In the genomic region with DNA sequence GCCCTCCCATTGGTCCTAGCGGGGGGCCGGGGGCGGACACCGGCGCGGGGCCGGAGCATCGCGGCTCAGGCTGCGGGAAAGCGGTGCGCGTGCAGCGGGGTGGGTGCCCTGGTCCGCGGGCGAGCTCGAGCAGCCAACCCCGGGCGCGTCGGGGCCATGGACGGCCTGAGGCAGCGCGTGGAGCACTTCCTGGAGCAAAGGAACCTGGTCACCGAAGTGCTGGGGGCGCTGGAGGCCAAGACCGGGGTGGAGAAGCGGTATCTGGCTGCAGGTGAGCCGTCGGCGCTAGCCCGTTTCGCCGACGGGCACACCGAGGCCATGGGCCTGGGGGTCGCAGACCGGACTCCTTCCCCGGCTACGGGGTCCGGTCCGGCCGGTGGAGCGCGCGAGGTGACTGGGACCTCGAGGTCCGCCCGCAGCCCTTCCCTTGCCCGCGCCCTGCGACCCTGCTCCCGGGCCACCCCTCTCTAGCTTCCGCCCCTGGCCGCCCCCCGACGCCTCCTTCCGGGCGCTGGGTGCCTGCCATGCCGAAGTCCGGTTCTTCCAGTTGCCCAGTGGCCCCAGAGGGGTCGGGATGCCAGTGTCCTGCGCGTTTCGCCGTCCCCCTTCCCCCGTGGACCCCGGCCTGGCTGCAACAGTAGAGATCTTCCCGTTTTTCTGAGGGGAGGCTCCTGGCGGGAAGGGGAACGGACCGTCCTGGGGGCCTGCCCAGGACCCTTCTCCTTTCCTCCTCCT, we compare ENCODE assay signal across 8 cellular contexts. TPM values are rescaled to one million over a fixed set of nuclear protein-coding genes. Genes with fewer than 3 reads are reported as not detected.
A peak's percentile ranks its signal among the peaks of the same experiment; 100 is the strongest.
DNase-seq lines count a peak whose midpoint lies in the region; ATAC-seq and TF ChIP-seq lines count a peak whose summit lies in the region.

Gene REEP6 (plus strand): TSS at position 68 of the 735 bp plus-strand sequence. CDS start 89 bp downstream, at position 157.

- H3K9me3 ChIP-seq in breast epithelium (no peaks in the 10 kb centered on the region), mucosa of descending colon (no peaks in the 10 kb centered on the region)

- H3K4me3 ChIP-seq in breast epithelium (peak within 1 kb of the TSS; percentile 45 to 71 (median 66)), mucosa of descending colon (peak within 1 kb of the TSS; percentile 19)

- peaks cover 0 to 2% of the 10 kb centered on the region in 2 donors for H3K27me3 ChIP-seq in breast epithelium

- no peaks in the 10 kb centered on the region for H3K36me3 Mint-ChIP-seq in stimulated activated naive CD8-positive, alpha-beta T cell treated with anti-CD3 and anti-CD28 coated beads, Interleukin-15, Interleukin-2, amounts not matched to agents 100 ng/mL and 50 ng/mL, for 24 hours (ENCODE audit: low read depth)

- H3K27me3 Mint-ChIP-seq in stimulated activated naive CD8-positive, alpha-beta T cell treated with anti-CD3 and anti-CD28 coated beads, Interleukin-15, Interleukin-2, amounts not matched to agents 100 ng/mL and 50 ng/mL, for 24 hours, result peaks cover 4% of the 10 kb centered on the region

- peak within 1 kb of the TSS; percentile 82 to 89 for H3K27ac ChIP-seq in breast epithelium

- TF ChIP-seq POLR2A in breast epithelium (IDR thresholded peaks at IDR 0.05), result no peak

- DNase-seq in stimulated activated naive CD8-positive, alpha-beta T cell treated with anti-CD3 and anti-CD28 coated beads, Interleukin-15, Interleukin-2, amounts not matched to agents 100 U/mL and 50 U/mL, for 24 hours, result no peak
- no peak for DNase-seq in breast epithelium (ENCODE audit: low spot score in 2 of 2)
- DNase-seq in mucosa of descending colon, result peak in 1 of 3 donors; percentile 26
- DNase-seq in GM03348 (ENCODE audit: low spot score), result no peak
- no peak for DNase-seq in HuH-7.5 (ENCODE audit: low spot score)

- peak within 1 kb of the TSS; percentile 83 for H3K27ac Mint-ChIP-seq in stimulated activated naive CD8-positive, alpha-beta T cell treated with anti-CD3 and anti-CD28 coated beads, Interleukin-15, Interleukin-2, amounts not matched to agents 100 ng/mL and 50 ng/mL, for 24 hours

- H3K36me3 ChIP-seq in breast epithelium (no peaks in the 10 kb centered on the region), mucosa of descending colon (ENCODE audit: low read depth) (no peaks in the 10 kb centered on the region)

- intact Hi-C loops in breast epithelium (cut with DNase I; ENCODE audit: low total_unique reads), result no loop called here
- intact Hi-C loops in mucosa of descending colon (cut with DNase I, micrococcal nuclease), result no loop called here

- peak in 1 of 3 donors; percentile 8 for TF ChIP-seq CTCF in breast epithelium (IDR thresholded peaks at IDR 0.05)
- TF ChIP-seq CTCF in mucosa of descending colon (IDR thresholded peaks at IDR 0.05), result no peak

- peaks cover 0 to 7% of the 10 kb centered on the region in 2 donors for H3K4me1 ChIP-seq in breast epithelium
- peaks cover 10% of the 10 kb centered on the region for H3K4me1 ChIP-seq in mucosa of descending colon (ENCODE audit: low read depth)

- peaks cover 15% of the 10 kb centered on the region for H3K4me1 Mint-ChIP-seq in stimulated activated naive CD8-positive, alpha-beta T cell treated with anti-CD3 and anti-CD28 coated beads, Interleukin-15, Interleukin-2, amounts not matched to agents 100 ng/mL and 50 ng/mL, for 24 hours (ENCODE audit: low read depth)

- H3K4me3 Mint-ChIP-seq in stimulated activated naive CD8-positive, alpha-beta T cell treated with anti-CD3 and anti-CD28 coated beads, Interleukin-15, Interleukin-2, amounts not matched to agents 100 ng/mL and 50 ng/mL, for 24 hours, result peak within 1 kb of the TSS; percentile 81

- no peak for ATAC-seq in stimulated activated naive CD8-positive, alpha-beta T cell treated with anti-CD3 and anti-CD28 coated beads, Interleukin-15, Interleukin-2, amounts not matched to agents 100 U/mL and 50 U/mL, for 24 hours
- ATAC-seq in mucosa of descending colon, result no peak
- ATAC-seq in GM19035 (IDR thresholded peaks at IDR 0.05; ENCODE audit: unreplicated experiment), result no peak
- no peak for ATAC-seq in HG03175 (IDR thresholded peaks at IDR 0.05; ENCODE audit: unreplicated experiment)

- H3K9me3 Mint-ChIP-seq in stimulated activated naive CD8-positive, alpha-beta T cell treated with anti-CD3 and anti-CD28 coated beads, Interleukin-15, Interleukin-2, amounts not matched to agents 100 ng/mL and 50 ng/mL, for 24 hours, result no peaks in the 10 kb centered on the region

RNA-seq across cellular contexts. Expression of gene REEP6, which starts in this region (rescaled TPM):
- total RNA-seq in breast epithelium (10 to 100 TPM in 2 of 3 donors, 1 to 10 TPM in 1; 4.3 to 17.4 (median 11.0) TPM), mucosa of descending colon (1 to 10 TPM; 2.0 to 5.1 (median 4.5) TPM)
